In the genomic region with DNA sequence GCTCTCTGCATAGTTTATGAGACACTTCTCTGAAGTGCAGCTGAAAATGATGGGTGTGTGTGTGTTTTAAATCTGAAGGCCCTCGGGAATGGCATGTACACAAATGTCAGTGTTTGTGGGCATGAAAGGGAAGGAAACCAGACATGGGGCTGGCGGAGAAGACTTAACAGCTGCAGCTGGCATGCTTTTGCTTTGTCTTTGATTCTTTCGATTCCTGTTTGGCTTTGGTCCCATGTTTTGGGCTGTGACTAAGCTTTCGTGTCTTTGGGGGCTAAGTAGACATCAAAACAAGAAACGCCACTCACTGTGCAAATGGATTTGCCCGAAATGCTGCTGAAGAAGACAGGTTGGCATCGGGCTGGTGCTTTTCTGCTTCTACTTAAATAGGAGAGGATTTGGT, we compare ENCODE assay signal across 9 cellular contexts.
DNase-seq lines count a peak whose midpoint lies in the region; ATAC-seq and TF ChIP-seq lines count a peak whose summit lies in the region.
"Had no signal": no experiment of that assay in that cellular context is flagged by ENCODE, and none has a peak within 500 bp of the region (broad histone marks: within the 10 kb centered on the region; RNA-seq: fewer than 3 reads in every experiment).

No MANE protein-coding gene starts in this region.

- peak overlapping the region; percentile 35 for H3K27ac ChIP-seq in KOPT-K1 (ENCODE audit: low read depth, low read length, poor library complexity, severe bottlenecking)
- H3K27ac ChIP-seq: SJSA1 had no signal

- peak; percentile 69 for ATAC-seq in GM19452 (IDR thresholded peaks at IDR 0.05; ENCODE audit: unreplicated experiment)
- peak; percentile 55 for ATAC-seq in mucosa of descending colon
- ATAC-seq in GM19467 (IDR thresholded peaks at IDR 0.05; ENCODE audit: unreplicated experiment), result no peak

- H3K36me3 ChIP-seq in KOPT-K1 (ENCODE audit: insufficient read depth, low read length) (no peaks in the 10 kb centered on the region), mucosa of descending colon (ENCODE audit: low read depth) (no peaks in the 10 kb centered on the region)
- H3K36me3 ChIP-seq: SJSA1 had no signal

- H3K9me3 ChIP-seq in KOPT-K1 (ENCODE audit: insufficient read depth, low read length, poor library complexity, severe bottlenecking), result peaks cover 41% of the 10 kb centered on the region
- H3K9me3 ChIP-seq in mucosa of descending colon, result peaks cover 14% of the 10 kb centered on the region

- H3K4me1 ChIP-seq in mucosa of descending colon (ENCODE audit: low read depth), result no peaks in the 10 kb centered on the region

- TF ChIP-seq CTCF in mucosa of descending colon (IDR thresholded peaks at IDR 0.05), result no peak

- peak; percentile 52 for DNase-seq in activated naive CD4-positive, alpha-beta T cell treated with anti-CD3 and anti-CD28 coated beads, Interleukin-2, amount 50 U/mL, for 16 hours
- DNase-seq in mucosa of descending colon (peak in 1 of 3 donors; percentile 40), NCI-H774 (lab: John Stamatoyannopoulos, UW) (no peak), NCI-H2029 treated with DMSO at 0.1 percent for 48 hours (lab: John Stamatoyannopoulos, UW) (no peak), NCI-H1417 treated with DMSO at 0.1 percent for 48 hours (lab: John Stamatoyannopoulos, UW) (no peak)

- intact Hi-C loops in mucosa of descending colon (cut with DNase I, micrococcal nuclease), result no loop called here

- no peak overlapping the region for H3K4me3 ChIP-seq in mucosa of descending colon
- H3K4me3 ChIP-seq: SJSA1 had no signal
